25 cellular contexts compared by ENCODE assay signal in genomic region chr2:59322005-59322404, GRCh38.
"Had no signal": no experiment of that assay in that cellular context is flagged by ENCODE, and none has a peak within 500 bp of the region (broad histone marks: within the 10 kb centered on the region; RNA-seq: fewer than 3 reads in every experiment).

No MANE protein-coding gene starts in this region.

- H3K4me1 ChIP-seq: Peyer's patch, SJCRH30 had no signal

- H3K4me3 Mint-ChIP-seq: activated B cell treated with CpG ODN at 0.5 μM for 24 hours; activated CD4-positive, alpha-beta memory T cell treated with anti-CD3 and anti-CD28 coated beads for 36 hours; activated CD4-positive, alpha-beta T cell treated with anti-CD3 and anti-CD28 coated beads, Interleukin-2, amount 10 ng/mL, durations not matched to agents 24 days and 14 days; activated naive CD8-positive, alpha-beta T cell treated with anti-CD3 and anti-CD28 coated beads, Interleukin-2, amount 50 U/mL, for 24 hours; activated T-cell treated with anti-CD3 and anti-CD28 coated beads, Interleukin-2, amount 50 U/mL, for 4 hours; brain; central memory CD8-positive, alpha-beta T cell had no signal

- H3K9me3 ChIP-seq: MG63, Peyer's patch, SJCRH30 had no signal

- H3K36me3 Mint-ChIP-seq: activated CD4-positive, alpha-beta memory T cell treated with anti-CD3 and anti-CD28 coated beads for 36 hours; activated naive CD4-positive, alpha-beta T cell treated with anti-CD3 and anti-CD28 coated beads, Interleukin-2, amount 50 U/mL, for 72 hours; brain had no signal

- H3K27me3 Mint-ChIP-seq: activated CD4-positive, alpha-beta memory T cell treated with anti-CD3 and anti-CD28 coated beads for 36 hours; activated CD4-positive, alpha-beta T cell treated with anti-CD3 and anti-CD28 coated beads, Interleukin-2, amount 10 ng/mL, durations not matched to agents 24 days and 14 days; activated naive CD8-positive, alpha-beta T cell treated with anti-CD3 and anti-CD28 coated beads, Interleukin-2, amount 50 U/mL, for 24 hours; brain; central memory CD8-positive, alpha-beta T cell had no signal

- H3K4me1 Mint-ChIP-seq: activated B cell treated with CpG ODN at 0.5 μM for 24 hours; activated CD4-positive, alpha-beta T cell treated with anti-CD3 and anti-CD28 coated beads, Interleukin-2, amount 10 ng/mL, durations not matched to agents 24 days and 14 days; activated naive CD8-positive, alpha-beta T cell treated with anti-CD3 and anti-CD28 coated beads, Interleukin-2, amount 50 U/mL, for 24 hours; brain; central memory CD8-positive, alpha-beta T cell had no signal

- H3K9me3 Mint-ChIP-seq: activated B cell treated with CpG ODN at 0.5 μM for 24 hours; activated CD4-positive, alpha-beta memory T cell treated with anti-CD3 and anti-CD28 coated beads for 36 hours; activated CD4-positive, alpha-beta T cell treated with anti-CD3 and anti-CD28 coated beads, Interleukin-2, amount 10 ng/mL, durations not matched to agents 24 days and 14 days; activated naive CD4-positive, alpha-beta T cell treated with anti-CD3 and anti-CD28 coated beads, Interleukin-2, amount 50 U/mL, for 72 hours; activated T-cell treated with anti-CD3 and anti-CD28 coated beads, Interleukin-2, amount 50 U/mL, for 4 hours had no signal

- H3K27me3 ChIP-seq: MG63, Peyer's patch, SJCRH30 had no signal

- H3K27ac ChIP-seq: Peyer's patch, RWPE1, SJCRH30 had no signal

- H3K4me3 ChIP-seq: MG63, Peyer's patch, SJCRH30 had no signal

- H3K27ac Mint-ChIP-seq: activated B cell treated with CpG ODN at 0.5 μM for 24 hours; activated CD4-positive, alpha-beta memory T cell treated with anti-CD3 and anti-CD28 coated beads for 36 hours; activated CD4-positive, alpha-beta T cell treated with anti-CD3 and anti-CD28 coated beads, Interleukin-2, amount 10 ng/mL, durations not matched to agents 24 days and 14 days; activated naive CD4-positive, alpha-beta T cell treated with anti-CD3 and anti-CD28 coated beads, Interleukin-2, amount 50 U/mL, for 72 hours; activated naive CD8-positive, alpha-beta T cell treated with anti-CD3 and anti-CD28 coated beads, Interleukin-2, amount 50 U/mL, for 24 hours; brain had no signal

- DNase-seq: activated B cell treated with CpG ODN at 0.5 μM for 24 hours; activated CD4-positive, alpha-beta memory T cell treated with anti-CD3 and anti-CD28 coated beads for 36 hours; activated CD4-positive, alpha-beta T cell treated with anti-CD3 and anti-CD28 coated beads for 1 hour; activated CD4-positive, alpha-beta T cell treated with anti-CD3 and anti-CD28 coated beads, Interleukin-2, amount 10 ng/mL, durations not matched to agents 24 days and 14 days; activated CD8-positive, alpha-beta memory T cell treated with anti-CD3 and anti-CD28 coated beads for 24 hours; activated effector memory CD4-positive, alpha-beta T cell treated with anti-CD3 and anti-CD28 coated beads, Interleukin-2, amount 50 U/mL, for 16 hours; activated naive CD4-positive, alpha-beta T cell treated with Interleukin-2 at 50 U/mL for 16 hours; activated naive CD8-positive, alpha-beta T cell treated with anti-CD3 and anti-CD28 coated beads, Interleukin-2, amount 50 U/mL, for 24 hours; activated T-cell treated with anti-CD3 and anti-CD28 coated beads, Interleukin-2, amount 50 U/mL, for 4 hours; amygdala; MG63; NCI-H1105 treated with DMSO at 0.1 percent for 48 hours; NCI-H146; NCI-H187 treated with DMSO at 0.1 percent for 48 hours; NCI-H2081 treated with DMSO at 0.1 percent for 48 hours; NCI-H446; NCI-H524; Peyer's patch; Right ventricle myocardium superior; SJCRH30; SW 1271 had no signal

- H3K36me3 ChIP-seq: MG63, Peyer's patch, SJCRH30 had no signal
